Comparison of ENCODE assay signal across 1 cellular context in the genomic region with DNA sequence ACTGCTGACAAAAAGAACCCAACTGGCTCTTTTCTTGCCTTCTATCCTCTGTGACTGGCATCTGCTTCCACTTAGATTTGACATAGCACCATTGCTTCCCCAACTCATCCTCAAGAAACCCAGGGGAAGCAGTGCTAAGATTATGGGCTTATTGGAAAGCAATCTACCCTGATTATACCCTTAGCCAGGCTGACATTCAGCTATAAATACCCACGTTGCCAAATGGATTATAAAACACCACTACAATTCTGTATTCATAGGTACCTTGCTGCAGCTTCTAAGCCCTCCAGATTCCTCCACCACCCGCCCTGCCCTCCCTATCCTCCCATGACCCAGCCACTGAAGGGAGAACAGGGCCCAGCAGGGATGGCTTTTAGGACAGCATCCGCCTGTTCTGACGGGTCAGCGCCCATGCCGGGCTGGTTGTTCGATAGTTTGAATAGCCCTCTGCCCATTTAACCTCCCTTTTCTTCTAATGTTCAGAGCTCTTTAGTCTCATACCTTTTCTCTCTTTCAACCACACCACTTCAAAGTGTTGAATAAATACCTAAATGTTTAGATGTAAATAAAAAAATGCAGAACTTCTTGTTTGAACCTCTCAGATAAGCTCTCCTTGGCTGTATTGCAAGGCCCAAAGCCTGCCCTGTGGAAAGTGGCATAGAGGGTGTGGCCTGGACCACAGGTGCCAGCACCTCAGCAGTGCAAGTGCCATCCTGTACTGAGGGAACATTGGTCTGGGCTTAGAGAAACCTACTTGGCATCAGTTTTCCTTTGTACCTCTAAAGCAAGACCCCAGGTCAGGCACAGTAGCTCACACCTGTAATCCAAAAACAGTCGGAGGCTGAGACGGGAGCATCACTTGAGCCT.
TF ChIP-seq lines count a peak whose summit lies in the region.

No MANE protein-coding gene starts in this region.

TF ChIP-seq in GM23338, 12 proteins besides CTCF, POLR2A, EP300 and RAD21 (continued from another document):
- TF ChIP-seq, protein P1, sequence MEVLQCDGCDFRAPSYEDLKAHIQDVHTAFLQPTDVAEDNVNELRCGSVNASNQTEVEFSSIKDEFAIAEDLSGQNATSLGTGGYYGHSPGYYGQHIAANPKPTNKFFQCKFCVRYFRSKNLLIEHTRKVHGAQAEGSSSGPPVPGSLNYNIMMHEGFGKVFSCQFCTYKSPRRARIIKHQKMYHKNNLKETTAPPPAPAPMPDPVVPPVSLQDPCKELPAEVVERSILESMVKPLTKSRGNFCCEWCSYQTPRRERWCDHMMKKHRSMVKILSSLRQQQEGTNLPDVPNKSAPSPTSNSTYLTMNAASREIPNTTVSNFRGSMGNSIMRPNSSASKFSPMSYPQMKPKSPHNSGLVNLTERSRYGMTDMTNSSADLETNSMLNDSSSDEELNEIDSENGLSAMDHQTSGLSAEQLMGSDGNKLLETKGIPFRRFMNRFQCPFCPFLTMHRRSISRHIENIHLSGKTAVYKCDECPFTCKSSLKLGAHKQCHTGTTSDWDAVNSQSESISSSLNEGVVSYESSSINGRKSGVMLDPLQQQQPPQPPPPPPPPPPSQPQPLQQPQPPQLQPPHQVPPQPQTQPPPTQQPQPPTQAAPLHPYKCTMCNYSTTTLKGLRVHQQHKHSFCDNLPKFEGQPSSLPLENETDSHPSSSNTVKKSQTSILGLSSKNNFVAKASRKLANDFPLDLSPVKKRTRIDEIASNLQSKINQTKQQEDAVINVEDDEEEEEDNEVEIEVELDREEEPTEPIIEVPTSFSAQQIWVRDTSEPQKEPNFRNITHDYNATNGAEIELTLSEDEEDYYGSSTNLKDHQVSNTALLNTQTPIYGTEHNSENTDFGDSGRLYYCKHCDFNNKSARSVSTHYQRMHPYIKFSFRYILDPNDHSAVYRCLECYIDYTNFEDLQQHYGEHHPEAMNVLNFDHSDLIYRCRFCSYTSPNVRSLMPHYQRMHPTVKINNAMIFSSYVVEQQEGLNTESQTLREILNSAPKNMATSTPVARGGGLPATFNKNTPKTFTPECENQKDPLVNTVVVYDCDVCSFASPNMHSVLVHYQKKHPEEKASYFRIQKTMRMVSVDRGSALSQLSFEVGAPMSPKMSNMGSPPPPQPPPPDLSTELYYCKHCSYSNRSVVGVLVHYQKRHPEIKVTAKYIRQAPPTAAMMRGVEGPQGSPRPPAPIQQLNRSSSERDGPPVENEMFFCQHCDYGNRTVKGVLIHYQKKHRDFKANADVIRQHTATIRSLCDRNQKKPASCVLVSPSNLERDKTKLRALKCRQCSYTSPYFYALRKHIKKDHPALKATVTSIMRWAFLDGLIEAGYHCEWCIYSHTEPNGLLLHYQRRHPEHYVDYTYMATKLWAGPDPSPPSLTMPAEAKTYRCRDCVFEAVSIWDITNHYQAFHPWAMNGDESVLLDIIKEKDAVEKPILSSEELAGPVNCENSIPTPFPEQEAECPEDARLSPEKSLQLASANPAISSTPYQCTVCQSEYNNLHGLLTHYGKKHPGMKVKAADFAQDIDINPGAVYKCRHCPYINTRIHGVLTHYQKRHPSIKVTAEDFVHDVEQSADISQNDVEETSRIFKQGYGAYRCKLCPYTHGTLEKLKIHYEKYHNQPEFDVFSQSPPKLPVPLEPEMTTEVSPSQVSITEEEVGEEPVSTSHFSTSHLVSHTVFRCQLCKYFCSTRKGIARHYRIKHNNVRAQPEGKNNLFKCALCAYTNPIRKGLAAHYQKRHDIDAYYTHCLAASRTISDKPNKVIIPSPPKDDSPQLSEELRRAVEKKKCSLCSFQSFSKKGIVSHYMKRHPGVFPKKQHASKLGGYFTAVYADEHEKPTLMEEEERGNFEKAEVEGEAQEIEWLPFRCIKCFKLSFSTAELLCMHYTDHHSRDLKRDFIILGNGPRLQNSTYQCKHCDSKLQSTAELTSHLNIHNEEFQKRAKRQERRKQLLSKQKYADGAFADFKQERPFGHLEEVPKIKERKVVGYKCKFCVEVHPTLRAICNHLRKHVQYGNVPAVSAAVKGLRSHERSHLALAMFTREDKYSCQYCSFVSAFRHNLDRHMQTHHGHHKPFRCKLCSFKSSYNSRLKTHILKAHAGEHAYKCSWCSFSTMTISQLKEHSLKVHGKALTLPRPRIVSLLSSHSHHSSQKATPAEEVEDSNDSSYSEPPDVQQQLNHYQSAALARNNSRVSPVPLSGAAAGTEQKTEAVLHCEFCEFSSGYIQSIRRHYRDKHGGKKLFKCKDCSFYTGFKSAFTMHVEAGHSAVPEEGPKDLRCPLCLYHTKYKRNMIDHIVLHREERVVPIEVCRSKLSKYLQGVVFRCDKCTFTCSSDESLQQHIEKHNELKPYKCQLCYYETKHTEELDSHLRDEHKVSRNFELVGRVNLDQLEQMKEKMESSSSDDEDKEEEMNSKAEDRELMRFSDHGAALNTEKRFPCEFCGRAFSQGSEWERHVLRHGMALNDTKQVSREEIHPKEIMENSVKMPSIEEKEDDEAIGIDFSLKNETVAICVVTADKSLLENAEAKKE (CRISPR knock-in tag; IDR thresholded peaks at IDR 0.05) = no peak
- no peak for TF ChIP-seq ZNF114 (CRISPR knock-in tag; IDR thresholded peaks at IDR 0.05)
